Comparison of ENCODE assay signal across 16 cellular contexts in the genomic region with DNA sequence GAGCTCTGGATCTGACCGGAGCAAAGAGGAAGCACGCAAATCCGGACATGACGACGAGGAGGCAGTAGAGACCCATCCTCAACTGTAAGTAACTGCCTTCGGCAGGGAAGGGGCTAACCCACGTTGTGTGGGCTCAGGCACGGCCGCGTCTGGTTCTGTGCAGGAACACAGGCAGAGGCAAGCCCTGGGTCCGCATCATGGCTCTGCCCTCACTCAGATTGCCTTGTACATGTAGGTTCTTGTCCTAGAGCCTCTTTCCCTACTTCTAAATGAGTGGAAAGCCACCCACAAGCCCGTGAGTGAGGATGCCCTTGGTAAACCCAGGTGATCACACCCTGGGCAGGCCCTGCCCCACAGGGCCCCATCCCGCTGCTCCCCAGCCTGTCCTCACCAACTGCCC. TPM values are rescaled to one million over a fixed set of nuclear protein-coding genes. Genes with fewer than 3 reads are reported as not detected.
DNase-seq lines count a peak whose midpoint lies in the region; ATAC-seq and TF ChIP-seq lines count a peak whose summit lies in the region.
"Had no signal": no experiment of that assay in that cellular context is flagged by ENCODE, and none has a peak within 500 bp of the region (broad histone marks: within the 10 kb centered on the region; RNA-seq: fewer than 3 reads in every experiment).

No MANE protein-coding gene starts in this region.

- peaks cover 9% of the 10 kb centered on the region; the same call in 1 of the 2 replicates for H3K4me1 ChIP-seq in Panc1 (ENCODE audit: control insufficient read depth, insufficient read depth, low read length)
- H3K4me1 ChIP-seq in foreskin keratinocyte: peaks cover 15% of the 10 kb centered on the region
- H3K4me1 ChIP-seq in thymus (ENCODE audit: control insufficient read depth, insufficient read depth, low read length): no peaks in the 10 kb centered on the region
- H3K4me1 ChIP-seq in hepatocyte (ENCODE audit: insufficient read depth): no peaks in the 10 kb centered on the region

- H3K9me3 ChIP-seq in Panc1 (ENCODE audit: control insufficient read depth, insufficient read depth, low read depth, low read length): no peaks in the 10 kb centered on the region
- H3K9me3 ChIP-seq in thymus (ENCODE audit: control insufficient read depth): no peaks in the 10 kb centered on the region
- H3K9me3 ChIP-seq in hepatocyte (ENCODE audit: low read depth): no peaks in the 10 kb centered on the region

- no TSS peak for BruUV-seq in Panc1 (replicated peaks; lab: Mats Ljungman, UMichigan)

- H3K27me3 ChIP-seq in Panc1 (ENCODE audit: control insufficient read depth, insufficient read depth, low read length) (no peaks in the 10 kb centered on the region), foreskin keratinocyte (no peaks in the 10 kb centered on the region), thymus (ENCODE audit: control insufficient read depth, insufficient read depth) (no peaks in the 10 kb centered on the region), hepatocyte (no peaks in the 10 kb centered on the region)

- ATAC-seq in Panc1: peak; percentile 8; the same call in 1 of the 2 replicates
- ATAC-seq in effector memory CD8-positive, alpha-beta T cell (replicated peaks): peak; percentile 21
- peak; percentile 76 for ATAC-seq in foreskin keratinocyte

- no peaks in the 10 kb centered on the region for H3K79me2 ChIP-seq in hepatocyte

- 95% methylated on average over 13 of the region's 13 CpGs for WGBS in thymus
- WGBS in hepatocyte (ENCODE audit: low lambda C conversion rate, missing lambda C conversion rate): 98% methylated on average over 13 of the region's 13 CpGs

- no peaks in the 10 kb centered on the region for H3K9me2 ChIP-seq in hepatocyte (replicated peaks; ENCODE audit: insufficient read depth)

- intact Hi-C loops in Panc1 (cut with micrococcal nuclease; ENCODE audit: unreplicated experiment): no loop called here

- H3K4me1 Mint-ChIP-seq in effector memory CD8-positive, alpha-beta T cell (ENCODE audit: low read depth in 2 of 2): peaks cover 2 to 7% of the 10 kb centered on the region in 2 donors

- peaks cover 57% of the 10 kb centered on the region for H3K36me3 Mint-ChIP-seq in effector memory CD8-positive, alpha-beta T cell (ENCODE audit: insufficient read depth)

- H3K4me3 Mint-ChIP-seq in effector memory CD8-positive, alpha-beta T cell: no peak overlapping the region

- CTCF ChIA-PET in Panc1 (lab: Charles Lee): no interaction called here

- H3K27me3 Mint-ChIP-seq in effector memory CD8-positive, alpha-beta T cell: no peaks in the 10 kb centered on the region

- in situ Hi-C loops in Panc1 (cut with HindIII; ENCODE audit: low pct_unique_long_range_greater_than_20kb, low sequenced_read_pairs): no loop called here

- POLR2A ChIA-PET in Panc1 (lab: Charles Lee): no interaction called here

- TF ChIP-seq CTCF in Panc1 (IDR thresholded peaks at IDR 0.05): no peak
- peak; percentile 25 for TF ChIP-seq CTCF in foreskin keratinocyte (conservative IDR thresholded peaks at IDR 0.05)
- no peak for TF ChIP-seq CTCF in hepatocyte (IDR thresholded peaks at IDR 0.05; ENCODE audit: poor library complexity)

- H3K27ac Mint-ChIP-seq in effector memory CD8-positive, alpha-beta T cell: peak overlapping the region in 1 of 2 donors; percentile 26

- DNase-seq in Panc1 (ENCODE audit: low read depth, low spot score) (no peak), foreskin keratinocyte (peak; percentile 63 to 78), NCI-H1105 treated with DMSO at 0.1 percent for 48 hours (lab: John Stamatoyannopoulos, UW) (no peak), hepatocyte (ENCODE audit: low spot score) (no peak), NCI-H1436 treated with DMSO at 0.1 percent for 48 hours (lab: John Stamatoyannopoulos, UW) (no peak)
- no peak for DNase-seq in effector memory CD8-positive, alpha-beta T cell
- DNase-seq: COR-L47, DMS153, HCEC 1CT, MV-4-11, NCI-H1417 treated with DMSO at 0.1 percent for 48 hours, NCI-H2029 treated with DMSO at 0.1 percent for 48 hours, NCI-H2171 treated with DMSO at 0.1 percent for 48 hours, NCI-H774 had no signal

- no peak overlapping the region for H3K4me2 ChIP-seq in hepatocyte

- H3K4me3 ChIP-seq in Panc1 (ENCODE audit: low read depth in 2 of 2, low read length in 2 of 2): no peak overlapping the region
- no peak overlapping the region for H3K4me3 ChIP-seq in thymus (ENCODE audit: low read length)
- H3K4me3 ChIP-seq in hepatocyte: no peak overlapping the region

- no peaks in the 10 kb centered on the region for H4K20me1 ChIP-seq in hepatocyte (ENCODE audit: insufficient read depth, poor library complexity, severe bottlenecking)

- H3K27ac ChIP-seq in Panc1 (ENCODE audit: low read length): peak overlapping the region; percentile 11; the same call in 1 of the 2 replicates
- peak overlapping the region; percentile 11 for H3K27ac ChIP-seq in foreskin keratinocyte
- H3K27ac ChIP-seq in thymus (ENCODE audit: low read depth): peak overlapping the region; percentile 52
- no peak overlapping the region for H3K27ac ChIP-seq in hepatocyte
- H3K27ac ChIP-seq: HL-60 had no signal

- no peaks in the 10 kb centered on the region for H3K9me3 Mint-ChIP-seq in effector memory CD8-positive, alpha-beta T cell

- peaks cover 10% of the 10 kb centered on the region for H3K36me3 ChIP-seq in Panc1 (ENCODE audit: control insufficient read depth, insufficient read depth, low read length)
- peaks cover 46% of the 10 kb centered on the region for H3K36me3 ChIP-seq in thymus (ENCODE audit: control insufficient read depth, insufficient read depth)
- no peaks in the 10 kb centered on the region for H3K36me3 ChIP-seq in hepatocyte (replicated peaks; ENCODE audit: insufficient read depth, low read depth)

- no peak overlapping the region for H2AFZ ChIP-seq in hepatocyte

RNA-seq across cellular contexts. Expression of a gene that starts 8.9 kb away (rescaled TPM):
- 2,628 TPM for total RNA-seq in Panc1 (2021; ENCODE audit: unreplicated experiment)
- polyA plus RNA-seq in Panc1 (2012; ENCODE audit: insufficient read length): 4,062 TPM
- total RNA-seq in foreskin keratinocyte: 2,803 and 2,913 TPM in 2 replicates
- 3,568 and 3,655 TPM in 2 replicates for polyA plus RNA-seq in foreskin keratinocyte
- 2,741 TPM for polyA plus RNA-seq in thymus
- 3,730 and 3,982 TPM in 2 replicates for total RNA-seq in hepatocyte
- polyA plus RNA-seq in hepatocyte: 775 and 798 TPM in 2 replicates

RNA-seq across cellular contexts. Expression of a gene that starts 15.3 kb away (rescaled TPM):
- total RNA-seq in Panc1 (2021; ENCODE audit: unreplicated experiment): 175 TPM
- 125 TPM for polyA plus RNA-seq in Panc1 (2012; ENCODE audit: insufficient read length)
- total RNA-seq in foreskin keratinocyte: 80.8 and 84.6 TPM in 2 replicates
- 24.7 and 28.1 TPM in 2 replicates for polyA plus RNA-seq in foreskin keratinocyte
- polyA plus RNA-seq in thymus: 22.4 TPM
- 37.4 and 197 TPM in 2 replicates for total RNA-seq in hepatocyte
- 27.6 and 28.2 TPM in 2 replicates for polyA plus RNA-seq in hepatocyte

RNA-seq across cellular contexts. Expression of a gene that starts 55.7 kb away (rescaled TPM):
- total RNA-seq in Panc1 (2021; ENCODE audit: unreplicated experiment) (484 TPM), foreskin keratinocyte (265 and 321 TPM in 2 replicates), hepatocyte (26.7 and 30.4 TPM in 2 replicates)
- 478 TPM for polyA plus RNA-seq in Panc1 (2012; ENCODE audit: insufficient read length)
- polyA plus RNA-seq in foreskin keratinocyte (219 and 239 TPM in 2 replicates), thymus (112 TPM), hepatocyte (61.7 and 69.3 TPM in 2 replicates)

Comparison
In these comparisons a context has a peak if more than half of its experiments do, and no peak if none do; other contexts are left out.
1. ATAC-seq: peak in every context shown above with its lines; median percentile 76 in foreskin keratinocyte; 21 in effector memory CD8-positive, alpha-beta T cell; 8 in Panc1.
2. DNase-seq: peak in foreskin keratinocyte (2 of 2); none in Panc1 (single experiment), effector memory CD8-positive, alpha-beta T cell (0 of 3), NCI-H1105 treated with DMSO at 0.1 percent for 48 hours (single experiment), hepatocyte (single experiment) and NCI-H1436 treated with DMSO at 0.1 percent for 48 hours (single experiment).